Comparison of ENCODE assay signal across 10 cellular contexts in the genomic region with DNA sequence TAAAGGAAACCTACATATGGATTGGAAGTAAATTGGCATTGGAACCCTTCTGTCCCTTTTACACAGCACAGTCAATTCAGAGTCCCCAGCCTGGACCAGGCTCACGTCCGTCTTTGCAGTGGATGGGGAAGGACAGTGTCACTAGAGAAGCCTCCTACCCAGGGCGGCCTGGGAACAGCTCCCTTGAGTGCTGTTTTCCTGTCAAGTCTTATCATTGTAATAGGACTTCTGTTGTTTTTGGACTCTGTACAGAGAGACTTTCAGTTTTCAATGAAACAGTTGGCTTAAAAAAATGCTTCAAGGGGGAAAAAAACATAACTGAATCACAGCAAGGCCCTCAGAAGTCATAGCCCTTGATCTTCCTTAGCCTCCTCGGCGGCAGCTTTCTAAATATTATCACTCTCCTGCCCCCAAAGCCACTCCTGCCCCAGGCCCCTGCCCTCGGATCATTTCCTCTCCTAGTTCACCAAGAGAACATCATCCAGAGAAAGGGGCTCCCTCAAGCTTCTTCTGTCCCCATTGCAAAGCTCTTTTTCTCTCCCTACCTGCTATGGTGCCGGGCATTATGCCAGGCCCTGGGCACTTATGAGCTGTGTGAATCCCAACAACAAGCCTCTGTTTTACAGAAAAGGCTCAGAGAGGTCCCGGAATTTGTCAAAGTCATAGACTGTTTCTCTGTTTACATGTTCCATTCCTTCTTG. TPM values are rescaled to one million over a fixed set of nuclear protein-coding genes. Genes with fewer than 3 reads are reported as not detected.
DNase-seq lines count a peak whose midpoint lies in the region; ATAC-seq and TF ChIP-seq lines count a peak whose summit lies in the region.
"Had no signal": no experiment of that assay in that cellular context is flagged by ENCODE, and none has a peak within 500 bp of the region (broad histone marks: within the 10 kb centered on the region; RNA-seq: fewer than 3 reads in every experiment).

No MANE protein-coding gene starts in this region.

- CTCF ChIA-PET in activated CD4-positive, alpha-beta memory T cell treated with anti-CD3 and anti-CD28 coated beads, Interleukin-2, amount 10 ng/mL, durations not matched to agents 7 days and 5 days (lab: Charles Lee) = no interaction called here

- POLR2A ChIA-PET in activated CD4-positive, alpha-beta memory T cell treated with anti-CD3 and anti-CD28 coated beads, Interleukin-2, amount 10 ng/mL, durations not matched to agents 7 days and 5 days (lab: Charles Lee) = no interaction called here

- no peaks in the 10 kb centered on the region for H3K36me3 Mint-ChIP-seq in activated CD4-positive, alpha-beta memory T cell treated with anti-CD3 and anti-CD28 coated beads, Interleukin-2, amount 10 ng/mL, durations not matched to agents 7 days and 5 days (ENCODE audit: low read depth)

- intact Hi-C loops in heart right ventricle (cut with DNase I) = no loop called here

- no peak overlapping the region for H3K27ac Mint-ChIP-seq in activated CD4-positive, alpha-beta memory T cell treated with anti-CD3 and anti-CD28 coated beads, Interleukin-2, amount 10 ng/mL, durations not matched to agents 7 days and 5 days

- WGBS in heart right ventricle, 2 donors = 42 to 53% methylated on average over 8 of the region's 8 CpGs

- peaks cover 0 to 2% (median 0%) of the 10 kb centered on the region in 7 donors for H3K27me3 ChIP-seq in heart right ventricle

- no peaks in the 10 kb centered on the region for H3K9me3 Mint-ChIP-seq in activated CD4-positive, alpha-beta memory T cell treated with anti-CD3 and anti-CD28 coated beads, Interleukin-2, amount 10 ng/mL, durations not matched to agents 7 days and 5 days

- peak overlapping the region in 1 of 10 donors; percentile 24 for H3K27ac ChIP-seq in heart right ventricle
- H3K27ac ChIP-seq: KMS-11, psoas muscle had no signal

- no peaks in the 10 kb centered on the region for H3K36me3 ChIP-seq in heart right ventricle

- ATAC-seq in heart right ventricle (peak; percentile 74 to 91 (median 82)), HG02973 (IDR thresholded peaks at IDR 0.05; ENCODE audit: unreplicated experiment) (no peak)
- ATAC-seq: psoas muscle had no signal

- peaks cover 2% of the 10 kb centered on the region for H3K27me3 Mint-ChIP-seq in activated CD4-positive, alpha-beta memory T cell treated with anti-CD3 and anti-CD28 coated beads, Interleukin-2, amount 10 ng/mL, durations not matched to agents 7 days and 5 days

- no peaks in the 10 kb centered on the region for H3K4me1 Mint-ChIP-seq in activated CD4-positive, alpha-beta memory T cell treated with anti-CD3 and anti-CD28 coated beads, Interleukin-2, amount 10 ng/mL, durations not matched to agents 7 days and 5 days

- H3K4me3 Mint-ChIP-seq in activated CD4-positive, alpha-beta memory T cell treated with anti-CD3 and anti-CD28 coated beads, Interleukin-2, amount 10 ng/mL, durations not matched to agents 7 days and 5 days = no peak overlapping the region

- TF ChIP-seq CTCF in heart right ventricle (IDR thresholded peaks at IDR 0.05) = no peak

- no peak overlapping the region for H3K4me3 ChIP-seq in heart right ventricle
- H3K4me3 ChIP-seq: psoas muscle had no signal

- H3K4me1 ChIP-seq in heart right ventricle = peaks cover 0 to 12% (median 5%) of the 10 kb centered on the region in 9 donors
- H3K4me1 ChIP-seq: psoas muscle had no signal

- DNase-seq in EL (peak; percentile 35), T1000 (lab: John Stamatoyannopoulos, UW) (peak; percentile 68), heart right ventricle (peak; percentile 21 to 25), putamen (ENCODE audit: low spot score) (peak; percentile 19), NCI-H526 treated with DMSO at 0.1 percent for 48 hours (lab: John Stamatoyannopoulos, UW) (no peak), middle frontal gyrus (ENCODE audit: extremely low spot score, low spot score) (no peak)
- no peak for DNase-seq in activated CD4-positive, alpha-beta memory T cell treated with anti-CD3 and anti-CD28 coated beads, Interleukin-2, amount 10 ng/mL, durations not matched to agents 7 days and 5 days
- DNase-seq: psoas muscle had no signal

- H3K9me3 ChIP-seq in heart right ventricle = no peaks in the 10 kb centered on the region
- H3K9me3 ChIP-seq: psoas muscle had no signal

RNA-seq across cellular contexts. Expression of a gene that starts 37.8 kb away (rescaled TPM):
- total RNA-seq in heart right ventricle = 10 to 100 TPM; 12.9 to 42.2 (median 27.8) TPM
- 1 to 10 TPM; 4.2 to 6.0 TPM for polyA plus RNA-seq in heart right ventricle
- not detected for total RNA-seq in activated CD4-positive, alpha-beta memory T cell treated with anti-CD3 and anti-CD28 coated beads, Interleukin-2, amount 10 ng/mL, durations not matched to agents 7 days and 5 days

Comparison
In these comparisons a context has a peak if more than half of its experiments do, and no peak if none do; other contexts are left out.
1. DNase-seq: peak in EL (single experiment), T1000 (single experiment), heart right ventricle (2 of 2) and putamen (single experiment); none in NCI-H526 treated with DMSO at 0.1 percent for 48 hours (single experiment), activated CD4-positive, alpha-beta memory T cell treated with anti-CD3 and anti-CD28 coated beads, Interleukin-2, amount 10 ng/mL, durations not matched to agents 7 days and 5 days (single experiment) and middle frontal gyrus (single experiment).
2. RNA of a gene that starts 37.8 kb away (total RNA-seq): 12.9 to 42.2 TPM in heart right ventricle; not detected in activated CD4-positive, alpha-beta memory T cell treated with anti-CD3 and anti-CD28 coated beads, Interleukin-2, amount 10 ng/mL, durations not matched to agents 7 days and 5 days; every median in the first group is over 10 times any median in the second.